In the genomic region with DNA sequence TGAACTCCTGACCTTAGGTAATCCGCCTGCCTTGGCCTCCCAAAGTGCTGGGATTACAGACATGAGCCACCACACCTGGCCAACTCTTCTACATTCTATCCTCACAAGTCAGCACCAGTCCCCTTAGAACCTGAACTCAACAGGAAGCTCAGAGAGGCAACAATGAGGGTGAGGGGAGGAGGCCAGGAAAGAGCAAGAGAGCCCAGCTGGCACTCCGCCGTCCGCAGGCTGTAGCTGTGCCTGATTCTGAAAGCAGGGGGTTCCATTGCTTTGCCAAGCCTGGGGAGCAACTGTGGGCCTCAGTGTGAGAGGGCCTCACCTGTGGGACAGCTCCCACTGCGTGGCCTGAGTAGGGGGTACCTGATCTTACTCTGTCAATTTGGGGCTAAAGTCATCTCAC, we compare ENCODE assay signal across 1 cellular context.
TF ChIP-seq lines count a peak whose summit lies in the region.

No MANE protein-coding gene starts in this region.

TF ChIP-seq in HepG2, 621 proteins besides CTCF, POLR2A, EP300 and RAD21:
- TF ChIP-seq MBD4 (IDR thresholded peaks at IDR 0.05; ENCODE audit: borderline replicate concordance, low read length) (no peak), TEAD2 (CRISPR knock-in tag; IDR thresholded peaks at IDR 0.05) (no peak), MXI1 (IDR thresholded peaks at IDR 0.05; ENCODE audit: borderline replicate concordance, low read depth, low read length) (no peak), MAFG (CRISPR knock-in tag; IDR thresholded peaks at IDR 0.05) (no peak), ZNF782 (CRISPR knock-in tag; IDR thresholded peaks at IDR 0.05; ENCODE audit: borderline replicate concordance) (no peak)
